11 cellular contexts compared by ENCODE assay signal in the genomic region with DNA sequence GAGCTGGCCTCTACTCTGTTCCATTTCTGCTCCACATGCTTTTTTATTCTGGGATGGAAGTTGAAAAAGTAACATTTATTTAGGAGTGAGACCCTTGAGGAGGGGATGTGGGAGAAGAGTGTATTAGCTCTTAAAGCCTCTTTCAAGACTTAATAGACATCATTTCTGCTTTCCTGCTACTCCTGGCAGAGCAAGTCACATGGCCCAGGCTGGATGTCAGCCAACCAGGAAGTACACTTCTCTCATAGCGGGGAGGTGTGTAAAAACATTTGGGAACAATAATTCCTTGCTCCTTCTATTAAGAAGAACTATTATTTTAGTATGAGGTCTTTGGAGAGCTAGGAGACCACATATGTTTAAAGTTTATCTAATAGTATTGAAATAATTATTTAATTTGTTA. TPM values are rescaled to one million over a fixed set of nuclear protein-coding genes. Genes with fewer than 3 reads are reported as not detected.
DNase-seq lines count a peak whose midpoint lies in the region; ATAC-seq and TF ChIP-seq lines count a peak whose summit lies in the region.
"Had no signal": no experiment of that assay in that cellular context is flagged by ENCODE, and none has a peak within 500 bp of the region (broad histone marks: within the 10 kb centered on the region; RNA-seq: fewer than 3 reads in every experiment).

No MANE protein-coding gene starts in this region.

- H3K27ac Mint-ChIP-seq in activated CD4-positive, alpha-beta T cell treated with anti-CD3 and anti-CD28 coated beads, Interleukin-2, amount 10 ng/mL, durations not matched to agents 7 days and 5 days = no peak overlapping the region
- H3K27ac Mint-ChIP-seq: HFFc6 had no signal

- H3K27me3 ChIP-seq in SK-N-SH (ENCODE audit: insufficient read depth) (no peaks in the 10 kb centered on the region), heart right ventricle (no peaks in the 10 kb centered on the region), testis (no peaks in the 10 kb centered on the region)
- H3K27me3 ChIP-seq: BLaER1 treated with 17β-estradiol and CSF1 and Interleukin-3, amounts not matched to agents 10 nM and 100 nM had no signal

- DNase-seq in SK-N-SH (peak; percentile 9), NOMO-1 treated with dmso at 0.1 percent for 144 hours (lab: John Stamatoyannopoulos, UW; ENCODE audit: unreplicated experiment) (peak; percentile 6), heart right ventricle (peak; percentile 23 to 36), testis (peak; percentile 35)
- no peak for DNase-seq in activated CD4-positive, alpha-beta T cell treated with anti-CD3 and anti-CD28 coated beads, Interleukin-2, amount 50 U/mL, for 1 hour
- DNase-seq in activated CD4-positive, alpha-beta T cell treated with anti-CD3 and anti-CD28 coated beads, Interleukin-2, amount 10 ng/mL, durations not matched to agents 7 days and 5 days = no peak
- DNase-seq: HFFc6 had no signal

- intact Hi-C loops in heart right ventricle (cut with DNase I) (no loop called here), testis (cut with DNase I; ENCODE audit: low total_unique reads) (no loop called here)

- H4K20me1 ChIP-seq in SK-N-SH (ENCODE audit: insufficient read depth) = no peaks in the 10 kb centered on the region
- H4K20me1 ChIP-seq: BLaER1 treated with 17β-estradiol and CSF1 and Interleukin-3, amounts not matched to agents 10 nM and 100 nM had no signal

- no peak overlapping the region for H3K4me2 ChIP-seq in SK-N-SH
- H3K4me2 ChIP-seq: BLaER1 treated with 17β-estradiol and CSF1 and Interleukin-3, amounts not matched to agents 10 nM and 100 nM; PC-9 had no signal

- WGBS in SK-N-SH (ENCODE audit: low lambda C conversion rate) = 56% methylated on average over 1 of the region's 1 CpG
- 34 to 46% methylated on average over 1 of the region's 1 CpG for WGBS in heart right ventricle, 2 donors
- WGBS in testis, 2 donors = 39 to 53% methylated on average over 1 of the region's 1 CpG

- no peaks in the 10 kb centered on the region for H3K79me2 ChIP-seq in SK-N-SH (ENCODE audit: insufficient read depth)

- H3K4me1 ChIP-seq in SK-N-SH (ENCODE audit: control insufficient read depth in 1 of 2, insufficient read depth in 2 of 2, low read depth in 1 of 2, low read length in 1 of 2) = peaks cover 0 to 2% of the 10 kb centered on the region in 2 experiments; a peak in 1 of 4 replicates
- H3K4me1 ChIP-seq in heart right ventricle = peaks cover 0 to 10% (median 0%) of the 10 kb centered on the region in 9 donors
- no peaks in the 10 kb centered on the region for H3K4me1 ChIP-seq in testis

- H3K4me3 Mint-ChIP-seq in activated CD4-positive, alpha-beta T cell treated with anti-CD3 and anti-CD28 coated beads, Interleukin-2, amount 10 ng/mL, durations not matched to agents 7 days and 5 days = no peak overlapping the region
- H3K4me3 Mint-ChIP-seq: HFFc6 had no signal

- H3K4me1 Mint-ChIP-seq in activated CD4-positive, alpha-beta T cell treated with anti-CD3 and anti-CD28 coated beads, Interleukin-2, amount 10 ng/mL, durations not matched to agents 7 days and 5 days = no peaks in the 10 kb centered on the region

- TF ChIP-seq EP300 in SK-N-SH (IDR thresholded peaks at IDR 0.05; ENCODE audit: borderline replicate concordance in 1 of 2, low read depth in 1 of 2, low read length in 1 of 2) = no peak

- H3K9me2 ChIP-seq in SK-N-SH = no peaks in the 10 kb centered on the region

- H3K4me3 ChIP-seq in SK-N-SH (ENCODE audit: low read depth in 2 of 2, low read length in 1 of 2) (no peak overlapping the region), heart right ventricle (no peak overlapping the region), testis (no peak overlapping the region)
- H3K4me3 ChIP-seq: BLaER1 treated with 17β-estradiol and CSF1 and Interleukin-3, amounts not matched to agents 10 nM and 100 nM; PC-9 had no signal

- no peak for TF ChIP-seq CTCF in SK-N-SH (IDR thresholded peaks at IDR 0.05)
- TF ChIP-seq CTCF in heart right ventricle (IDR thresholded peaks at IDR 0.05) = no peak
- TF ChIP-seq CTCF in testis (IDR thresholded peaks at IDR 0.05) = no peak

- TF ChIP-seq POLR2A in testis (IDR thresholded peaks at IDR 0.05) = no peak

- ATAC-seq in SK-N-SH treated with all-trans-retinoic acid at 6 μM for 48 hours = no peak
- ATAC-seq in heart right ventricle = no peak
- ATAC-seq in GM18868 (IDR thresholded peaks at IDR 0.05; ENCODE audit: unreplicated experiment) = no peak

- peaks cover 4% of the 10 kb centered on the region for H3K27me3 Mint-ChIP-seq in activated CD4-positive, alpha-beta T cell treated with anti-CD3 and anti-CD28 coated beads, Interleukin-2, amount 10 ng/mL, durations not matched to agents 7 days and 5 days

- CTCF ChIA-PET in SK-N-SH (lab: Yijun Ruan, JAX) = no interaction called here
- CTCF ChIA-PET in activated CD4-positive, alpha-beta T cell treated with anti-CD3 and anti-CD28 coated beads, Interleukin-2, amount 10 ng/mL, durations not matched to agents 7 days and 5 days (lab: Charles Lee) = interaction anchor here (0.7 kb wide), 1 partner anchor 68 kb away, joined by 3 read pairs; no protein-coding TSS in a partner anchor

- no peaks in the 10 kb centered on the region for H3K36me3 Mint-ChIP-seq in activated CD4-positive, alpha-beta T cell treated with anti-CD3 and anti-CD28 coated beads, Interleukin-2, amount 10 ng/mL, durations not matched to agents 7 days and 5 days (ENCODE audit: low read depth)

- H3K9me3 Mint-ChIP-seq in activated CD4-positive, alpha-beta T cell treated with anti-CD3 and anti-CD28 coated beads, Interleukin-2, amount 10 ng/mL, durations not matched to agents 7 days and 5 days = no peaks in the 10 kb centered on the region
- H3K9me3 Mint-ChIP-seq: HFFc6 had no signal

- POLR2A ChIA-PET in SK-N-SH (lab: Yijun Ruan, JAX) = no interaction called here
- POLR2A ChIA-PET in activated CD4-positive, alpha-beta T cell treated with anti-CD3 and anti-CD28 coated beads, Interleukin-2, amount 10 ng/mL, durations not matched to agents 7 days and 5 days (lab: Charles Lee) = no interaction called here

- H3F3A ChIP-seq in SK-N-SH (replicated peaks; ENCODE audit: insufficient read depth) = no peaks in the 10 kb centered on the region

- H3K36me3 ChIP-seq in SK-N-SH (replicated peaks in 1 of 2; ENCODE audit: control insufficient read depth in 1 of 2, insufficient read depth in 2 of 2, low read length in 1 of 2) (no peaks in the 10 kb centered on the region), heart right ventricle (no peaks in the 10 kb centered on the region), testis (ENCODE audit: low read depth, missing control alignments) (no peaks in the 10 kb centered on the region)
- H3K36me3 ChIP-seq: BLaER1 treated with 17β-estradiol and CSF1 and Interleukin-3, amounts not matched to agents 10 nM and 100 nM had no signal

- no peak overlapping the region for H3K9ac ChIP-seq in SK-N-SH
- H3K9ac ChIP-seq: BLaER1 treated with 17β-estradiol and CSF1 and Interleukin-3, amounts not matched to agents 10 nM and 100 nM had no signal

- TF ChIP-seq RAD21 in SK-N-SH (IDR thresholded peaks at IDR 0.05; ENCODE audit: low read length) = no peak

- H3K9me3 ChIP-seq in SK-N-SH (no peaks in the 10 kb centered on the region), heart right ventricle (no peaks in the 10 kb centered on the region), testis (no peaks in the 10 kb centered on the region)
- H3K9me3 ChIP-seq: BLaER1 treated with 17β-estradiol and CSF1 and Interleukin-3, amounts not matched to agents 10 nM and 100 nM had no signal

- H2AFZ ChIP-seq in SK-N-SH (ENCODE audit: low read depth) = 0 out of 2 replicates have a peak overlapping the region, but pooled peaks have one; percentile 53
- H2AFZ ChIP-seq: PC-9 had no signal

- H3K27ac ChIP-seq in SK-N-SH (ENCODE audit: low read depth in 2 of 2, low read length in 1 of 2) (no peak overlapping the region), heart right ventricle (no peak overlapping the region), testis (no peak overlapping the region)
- H3K27ac ChIP-seq: BLaER1 treated with 17β-estradiol and CSF1 and Interleukin-3, amounts not matched to agents 10 nM and 100 nM; PC-9 had no signal

TF ChIP-seq in SK-N-SH, 30 proteins besides CTCF, POLR2A, EP300 and RAD21 (continues in another document):
- TF ChIP-seq FOXM1 (IDR thresholded peaks at IDR 0.05; ENCODE audit: low read depth) (no peak), USF1 (IDR thresholded peaks at IDR 0.05; ENCODE audit: borderline replicate concordance, low read depth) (peak; percentile 74; the same call in 1 of the 2 replicates), NRF1 (IDR thresholded peaks at IDR 0.05; ENCODE audit: low read depth, low read length) (no peak), SIN3A (IDR thresholded peaks at IDR 0.05; ENCODE audit: borderline replicate concordance, low read depth, low read length) (no peak)

TF ChIP-seq in SK-N-SH treated with all-trans-retinoic acid at 6 μM for 48 hours, 23 proteins besides CTCF, POLR2A, EP300 and RAD21 (continues in another document):
- TF ChIP-seq, protein P1, sequence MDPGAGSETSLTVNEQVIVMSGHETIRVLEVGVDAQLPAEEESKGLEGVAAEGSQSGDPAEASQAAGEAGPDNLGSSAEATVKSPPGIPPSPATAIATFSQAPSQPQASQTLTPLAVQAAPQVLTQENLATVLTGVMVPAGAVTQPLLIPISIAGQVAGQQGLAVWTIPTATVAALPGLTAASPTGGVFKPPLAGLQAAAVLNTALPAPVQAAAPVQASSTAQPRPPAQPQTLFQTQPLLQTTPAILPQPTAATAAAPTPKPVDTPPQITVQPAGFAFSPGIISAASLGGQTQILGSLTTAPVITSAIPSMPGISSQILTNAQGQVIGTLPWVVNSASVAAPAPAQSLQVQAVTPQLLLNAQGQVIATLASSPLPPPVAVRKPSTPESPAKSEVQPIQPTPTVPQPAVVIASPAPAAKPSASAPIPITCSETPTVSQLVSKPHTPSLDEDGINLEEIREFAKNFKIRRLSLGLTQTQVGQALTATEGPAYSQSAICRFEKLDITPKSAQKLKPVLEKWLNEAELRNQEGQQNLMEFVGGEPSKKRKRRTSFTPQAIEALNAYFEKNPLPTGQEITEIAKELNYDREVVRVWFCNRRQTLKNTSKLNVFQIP (CRISPR knock-in tag; IDR thresholded peaks at IDR 0.05; ENCODE audit: borderline replicate concordance, low read depth) = no peak
- no peak for TF ChIP-seq TCF4 (CRISPR knock-in tag; IDR thresholded peaks at IDR 0.05; ENCODE audit: borderline replicate concordance)
- no peak for TF ChIP-seq SNAI2 (CRISPR knock-in tag; IDR thresholded peaks at IDR 0.05)

RNA-seq across cellular contexts. Expression of gene FAM216B, which starts 40.6 kb away (rescaled TPM):
- polyA plus RNA-seq in SK-N-SH (2012; rRNA removed) = not detected in 2 replicates
- polyA plus RNA-seq in SK-N-SH (2012; cell fraction: cytosol; rRNA removed) = 0.01 TPM in 1 of 2 replicates, not detected in the other
- not detected in 2 replicates for polyA plus RNA-seq in SK-N-SH (2012; cell fraction: nucleus; rRNA removed)
- total RNA-seq in heart right ventricle = 1 to 10 TPM in 3 of 10 donors, under 1 TPM in 7; 0.14 to 4.0 (median 0.72) TPM
- under 1 TPM; 0.12 to 0.15 TPM for polyA plus RNA-seq in heart right ventricle
- under 1 TPM in 1 of 2 donors, not detected in 1; 0.16 TPM for total RNA-seq in testis
- polyA plus RNA-seq in testis (ENCODE audit: insufficient read depth, low read depth, low replicate concordance) = 1.3 TPM
- not detected for total RNA-seq in activated CD4-positive, alpha-beta T cell treated with anti-CD3 and anti-CD28 coated beads, Interleukin-2, amount 10 ng/mL, durations not matched to agents 7 days and 5 days
- total RNA-seq: HFFc6, PC-9 had no signal

Comparison
In these comparisons a context has a peak if more than half of its experiments do, and no peak if none do; other contexts are left out.
1. DNase-seq: peak in SK-N-SH (single experiment), NOMO-1 treated with dmso at 0.1 percent for 144 hours (single experiment), heart right ventricle (2 of 2) and testis (single experiment); none in activated CD4-positive, alpha-beta T cell treated with anti-CD3 and anti-CD28 coated beads, Interleukin-2, amount 50 U/mL, for 1 hour (single experiment) and activated CD4-positive, alpha-beta T cell treated with anti-CD3 and anti-CD28 coated beads, Interleukin-2, amount 10 ng/mL, durations not matched to agents 7 days and 5 days (single experiment).